Comparison of ENCODE assay signal across 11 cellular contexts in the genomic region with DNA sequence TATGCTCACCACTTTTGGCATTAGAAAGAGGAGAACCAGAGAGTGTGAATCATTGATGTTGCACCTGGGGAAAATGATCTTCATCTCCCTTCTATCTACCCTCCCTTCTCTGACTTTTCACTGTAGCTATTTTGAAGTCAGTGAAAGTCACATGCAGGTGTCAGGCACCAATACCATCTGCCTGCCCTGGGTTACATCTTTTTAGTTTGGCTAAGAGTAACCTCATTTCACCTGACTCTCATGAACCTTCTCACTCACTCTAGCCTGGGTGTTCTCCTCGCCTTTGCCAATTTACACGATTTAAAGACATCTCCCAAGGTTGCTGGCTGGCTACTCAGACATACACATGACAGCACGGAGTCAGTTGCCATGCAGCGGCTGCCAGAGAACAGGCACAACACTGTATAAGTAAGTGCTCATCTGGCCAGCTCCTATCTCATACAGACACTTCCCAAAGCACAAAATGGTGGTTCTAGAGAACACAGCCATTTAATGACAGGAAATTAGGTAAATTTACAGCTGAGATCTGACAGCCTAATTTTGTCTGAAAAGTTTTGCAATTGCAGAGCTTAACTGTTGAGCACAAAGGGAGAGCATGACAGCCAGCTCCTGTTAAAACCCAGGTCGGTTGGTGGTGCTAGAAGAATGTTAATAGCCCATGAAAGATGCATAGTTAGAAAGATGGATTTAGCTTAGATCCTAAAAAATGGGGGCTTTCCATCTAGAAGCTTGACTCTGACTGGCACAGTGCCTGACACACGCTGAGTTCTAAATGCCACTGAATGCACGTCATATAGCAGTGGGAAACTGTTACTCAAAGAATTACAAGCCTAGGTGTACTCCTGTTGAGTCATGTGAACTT. TPM values are rescaled to one million over a fixed set of nuclear protein-coding genes. Genes with fewer than 3 reads are reported as not detected.
DNase-seq lines count a peak whose midpoint lies in the region; TF ChIP-seq lines count a peak whose summit lies in the region.
"Had no signal": no experiment of that assay in that cellular context is flagged by ENCODE, and none has a peak within 500 bp of the region (broad histone marks: within the 10 kb centered on the region; RNA-seq: fewer than 3 reads in every experiment).

No MANE protein-coding gene starts in this region.

- POLR2A ChIA-PET in GM10248 (lab: Yijun Ruan, JAX): interaction anchor here (2.0 kb wide), 1 partner anchor 19 kb away, joined by 4 read pairs; no protein-coding TSS in a partner anchor

- no peak overlapping the region for H2AFZ ChIP-seq in smooth muscle cell (ENCODE audit: low read depth)

- no peaks in the 10 kb centered on the region for H3K36me3 ChIP-seq in prostate gland
- no peaks in the 10 kb centered on the region for H3K36me3 ChIP-seq in smooth muscle cell (ENCODE audit: low read depth)
- H3K36me3 ChIP-seq: thoracic aorta had no signal

- CTCF ChIA-PET in GM10248 (lab: Yijun Ruan, JAX): interaction anchor here (0.6 to 5.7 kb wide), 8 partner anchors 7 to 50 kb away, joined by 3 to 63 read pairs (median 6); no protein-coding TSS in a partner anchor

- DNase-seq in DMS53 (lab: John Stamatoyannopoulos, UW): peak; percentile 3
- no peak for DNase-seq in DMS53 treated with DMSO at 0.1 percent for 48 hours (lab: John Stamatoyannopoulos, UW; ENCODE audit: unreplicated experiment)
- peak; percentile 62 for DNase-seq in NCI-H226
- DNase-seq in amniotic epithelial cell (ENCODE audit: low read depth): peak; percentile 66
- peak; percentile 68 for DNase-seq in prostate gland (ENCODE audit: low spot score)
- DNase-seq in GM10248 (ENCODE audit: extremely low spot score): no peak
- no peak for DNase-seq in superior temporal gyrus (ENCODE audit: extremely low spot score)
- DNase-seq in smooth muscle cell (lab: John Stamatoyannopoulos, UW; ENCODE audit: unreplicated experiment): no peak
- DNase-seq: lower lobe of right lung had no signal

- H3K4me1 ChIP-seq in prostate gland (replicated peaks): peaks cover 5% of the 10 kb centered on the region
- no peaks in the 10 kb centered on the region for H3K4me1 ChIP-seq in smooth muscle cell (ENCODE audit: low read depth)
- H3K4me1 ChIP-seq: lower lobe of right lung had no signal

- H3K9ac ChIP-seq in smooth muscle cell (ENCODE audit: low read depth): no peak overlapping the region

- intact Hi-C loops in prostate gland (cut with DNase I): no loop called here

- H4K20me1 ChIP-seq in smooth muscle cell (ENCODE audit: low read depth): no peaks in the 10 kb centered on the region

- no peaks in the 10 kb centered on the region for H3K27me3 ChIP-seq in prostate gland (replicated peaks; ENCODE audit: insufficient read depth)
- no peaks in the 10 kb centered on the region for H3K27me3 ChIP-seq in smooth muscle cell (ENCODE audit: low read depth)

- 45% methylated on average over 7 of the region's 7 CpGs for WGBS in prostate gland
- 63% methylated on average over 7 of the region's 7 CpGs for WGBS in smooth muscle cell (ENCODE audit: low lambda C conversion rate)

- no peaks in the 10 kb centered on the region for H3K79me2 ChIP-seq in smooth muscle cell (ENCODE audit: low read depth)

- H3K9me3 ChIP-seq in prostate gland: no peaks in the 10 kb centered on the region
- H3K9me3 ChIP-seq in smooth muscle cell (replicated peaks; ENCODE audit: low read depth): no peaks in the 10 kb centered on the region
- H3K9me3 ChIP-seq: lower lobe of right lung, thoracic aorta had no signal

- TF ChIP-seq CTCF in prostate gland (IDR thresholded peaks at IDR 0.05): no peak
- no peak for TF ChIP-seq CTCF in GM10248 (IDR thresholded peaks at IDR 0.05; ENCODE audit: control extremely low read depth, extremely low read depth, low read depth, missing control alignments)
- TF ChIP-seq CTCF in smooth muscle cell (IDR thresholded peaks at IDR 0.05; ENCODE audit: borderline replicate concordance, insufficient read depth, poor library complexity, severe bottlenecking): no peak

- no peak for TF ChIP-seq POLR2A in prostate gland (IDR thresholded peaks at IDR 0.05)

- H3K4me2 ChIP-seq in smooth muscle cell: no peak overlapping the region

- peak overlapping the region in 1 of 2 donors; percentile 59 for H3K27ac ChIP-seq in prostate gland
- H3K27ac ChIP-seq in smooth muscle cell (ENCODE audit: low read depth): no peak overlapping the region
- H3K27ac ChIP-seq: 22Rv1, lower lobe of right lung, thoracic aorta had no signal

- H3K4me3 ChIP-seq in prostate gland: no peak overlapping the region
- H3K4me3 ChIP-seq in smooth muscle cell: no peak overlapping the region
- H3K4me3 ChIP-seq: lower lobe of right lung, thoracic aorta had no signal

- H3F3A ChIP-seq in smooth muscle cell (ENCODE audit: low read depth): no peaks in the 10 kb centered on the region

RNA-seq across cellular contexts. Expression of a gene that starts 32.5 kb away (rescaled TPM):
- 100 to 1,000 TPM in 1 of 2 donors, 10 to 100 TPM in 1; 58.1 to 177 TPM for total RNA-seq in prostate gland
- total RNA-seq in smooth muscle cell: 38.7 and 62.4 TPM in 2 replicates
- polyA plus RNA-seq in smooth muscle cell: 7.6 and 29.1 TPM in 2 replicates

RNA-seq across cellular contexts. Expression of a gene that starts 44.7 kb away (rescaled TPM):
- total RNA-seq in prostate gland (under 1 TPM in 1 of 2 donors, not detected in 1; 0.85 TPM), smooth muscle cell (not detected in 2 replicates)
- 0.09 TPM in 1 of 2 replicates, not detected in the other for polyA plus RNA-seq in smooth muscle cell
- total RNA-seq: thoracic aorta had no signal

Comparison
In these comparisons a context has a peak if more than half of its experiments do, and no peak if none do; other contexts are left out.
1. DNase-seq: peak in DMS53 (single experiment), NCI-H226 (single experiment), amniotic epithelial cell (single experiment) and prostate gland (single experiment); none in DMS53 treated with DMSO at 0.1 percent for 48 hours (single experiment), GM10248 (single experiment), superior temporal gyrus (single experiment) and smooth muscle cell (single experiment).